ENCODE assay signal across 19 cellular contexts in the genomic region with DNA sequence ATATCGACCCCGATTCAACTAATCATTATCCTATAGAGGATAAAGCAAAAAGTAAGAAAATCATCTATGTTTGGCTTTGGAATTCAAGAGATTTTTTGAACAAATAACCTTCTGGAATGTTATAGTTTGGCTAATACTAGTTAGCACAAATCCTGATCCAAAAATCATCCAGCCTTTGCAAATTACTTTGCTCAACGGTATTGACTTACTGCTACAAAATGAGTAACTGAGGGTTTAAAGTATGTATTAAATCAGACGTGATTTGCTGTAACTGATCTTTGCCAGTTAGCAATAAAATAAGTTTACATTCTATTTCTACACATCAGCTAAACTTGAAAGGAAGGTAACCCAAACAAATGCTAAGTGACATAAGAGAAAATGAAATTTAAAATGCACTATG.
"Had no signal": no experiment of that assay in that cellular context is flagged by ENCODE, and none has a peak within 500 bp of the region (broad histone marks: within the 10 kb centered on the region; RNA-seq: fewer than 3 reads in every experiment).

No MANE protein-coding gene starts in this region.

- H3K27me3 Mint-ChIP-seq: activated naive CD4-positive, alpha-beta T cell treated with anti-CD3 and anti-CD28 coated beads, Interleukin-2, amount 10 ng/mL, durations not matched to agents 7 days and 5 days; central memory CD8-positive, alpha-beta T cell; naive B cell; stimulated activated naive CD8-positive, alpha-beta T cell treated with anti-CD3 and anti-CD28 coated beads, Interleukin-15, Interleukin-2, amounts not matched to agents 100 ng/mL and 50 ng/mL, for 24 hours had no signal

- H3K4me3 ChIP-seq: lung, suprapubic skin, upper lobe of right lung had no signal

- H3K27me3 ChIP-seq: brain microvascular endothelial cell, suprapubic skin, upper lobe of right lung had no signal

- H3K27ac ChIP-seq: brain microvascular endothelial cell, suprapubic skin, upper lobe of right lung had no signal

- H3K27ac Mint-ChIP-seq: activated T-helper 2 cell treated with anti-CD3 and anti-CD28 coated beads, Interferon-gamma antibody, Interleukin-2, Interleukin-4, amounts not matched to agents 10 μg/mL and 5 μg/mL and 100 μg/mL, durations not matched to agents 14 hours and 24 hours and 36 hours had no signal

- H3K4me3 Mint-ChIP-seq: activated naive CD4-positive, alpha-beta T cell treated with anti-CD3 and anti-CD28 coated beads, Interleukin-2, amount 10 ng/mL, durations not matched to agents 7 days and 5 days; stimulated activated naive CD8-positive, alpha-beta T cell treated with anti-CD3 and anti-CD28 coated beads, Interleukin-15, Interleukin-2, amounts not matched to agents 100 ng/mL and 50 ng/mL, for 24 hours had no signal

- FAIRE-seq: islet of Langerhans had no signal

- ATAC-seq: right cardiac atrium, upper lobe of right lung had no signal

- H3K9me3 ChIP-seq: suprapubic skin, upper lobe of right lung had no signal

- DNase-seq: activated CD4-positive, alpha-beta T cell treated with anti-CD3 and anti-CD28 coated beads, Interleukin-2, amount 50 U/mL, for 4 hours; activated CD4-positive, CD25-positive, alpha-beta regulatory T cell treated with anti-CD3 and anti-CD28 coated beads, Interleukin-2, amount 50 U/mL, for 72 hours; activated naive CD4-positive, alpha-beta T cell treated with anti-CD3 and anti-CD28 coated beads, Interleukin-2, amount 10 ng/mL, durations not matched to agents 7 days and 5 days; activated T-cell treated with anti-CD3 and anti-CD28 coated beads for 4 hours; amniotic stem cell; brain microvascular endothelial cell; cortex of kidney; effector CD8-positive, alpha-beta T cell; foreskin melanocyte; naive B cell; posterior cingulate gyrus; right cardiac atrium; upper lobe of right lung had no signal
